Comparison of ENCODE assay signal across 1 cellular context in genomic region chr12:123101467-123102004, GRCh38.
TF ChIP-seq lines count a peak whose summit lies in the region.

No MANE protein-coding gene starts in this region.

TF ChIP-seq in H1, 55 proteins besides CTCF, POLR2A, EP300 and RAD21:
- TF ChIP-seq FOSL1 (IDR thresholded peaks at IDR 0.05; ENCODE audit: insufficient read depth, low read depth, low read length), result no peak
- TF ChIP-seq CHD2 (IDR thresholded peaks at IDR 0.05; ENCODE audit: low read length), result no peak
- TF ChIP-seq SP1 (IDR thresholded peaks at IDR 0.05; ENCODE audit: low read depth, low read length), result no peak
- TF ChIP-seq PHF8 (conservative IDR thresholded peaks at IDR 0.05; ENCODE audit: low read depth, low read length), result no peak
- TF ChIP-seq SUZ12 (IDR thresholded peaks at IDR 0.05; ENCODE audit: low read length), result no peak
- no peak for TF ChIP-seq GABPA (IDR thresholded peaks at IDR 0.05; ENCODE audit: borderline replicate concordance, insufficient read depth, low read length)
- no peak for TF ChIP-seq KDM5A (IDR thresholded peaks at IDR 0.05; ENCODE audit: low read length)
- no peak for TF ChIP-seq SRF (IDR thresholded peaks at IDR 0.05; ENCODE audit: low read depth, low read length)
- no peak for TF ChIP-seq EGR1 (IDR thresholded peaks at IDR 0.05; ENCODE audit: borderline replicate concordance, low read depth, low read length)
- TF ChIP-seq ASH2L (IDR thresholded peaks at IDR 0.05; ENCODE audit: low read length), result no peak
- TF ChIP-seq CBX5 (IDR thresholded peaks at IDR 0.05; ENCODE audit: low read depth, low read length), result no peak
- TF ChIP-seq MAX (IDR thresholded peaks at IDR 0.05), result no peak
